ENCODE assay signal across 26 cellular contexts in the genomic region with DNA sequence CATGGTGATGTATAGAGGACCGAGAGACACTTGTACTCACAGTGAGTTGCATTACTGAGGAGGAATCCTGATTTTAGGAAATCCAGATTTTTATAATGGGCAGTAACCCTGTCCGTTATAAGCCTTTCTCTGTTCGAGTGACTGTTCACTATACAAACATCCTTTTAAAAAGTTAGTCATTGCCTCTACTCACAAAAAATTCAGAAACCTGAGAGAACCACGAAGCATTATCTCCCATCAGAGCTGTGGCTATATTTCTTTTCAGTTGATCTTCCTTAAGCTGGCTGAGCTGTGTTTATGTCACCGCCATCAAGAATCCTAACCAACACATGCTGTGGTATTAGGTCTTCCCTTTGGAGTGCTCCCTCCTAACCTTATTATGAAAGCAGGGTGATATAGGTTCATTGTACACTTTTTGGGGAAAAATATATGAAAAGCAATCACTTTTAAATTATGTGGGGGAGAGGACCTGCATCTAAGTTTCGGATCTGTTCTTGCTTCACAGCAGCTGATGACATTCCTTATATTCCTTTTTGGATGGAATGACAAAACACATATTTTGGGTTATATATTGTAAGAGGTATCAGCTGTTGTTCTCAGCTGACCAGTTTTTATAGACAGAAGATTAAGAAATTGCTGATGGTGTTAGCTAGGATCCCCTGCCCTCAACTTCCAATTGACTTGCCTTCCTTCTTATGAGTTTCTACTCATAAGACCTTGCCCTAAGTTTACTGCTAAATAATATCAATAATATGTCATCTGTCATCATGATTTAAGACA.
DNase-seq lines count a peak whose midpoint lies in the region; ATAC-seq and TF ChIP-seq lines count a peak whose summit lies in the region.
"Had no signal": no experiment of that assay in that cellular context is flagged by ENCODE, and none has a peak within 500 bp of the region (broad histone marks: within the 10 kb centered on the region; RNA-seq: fewer than 3 reads in every experiment).

No MANE protein-coding gene starts in this region.

- H3K27me3 Mint-ChIP-seq in nephron (ENCODE audit: low read depth), result peaks cover 5% of the 10 kb centered on the region

- H3K4me3 ChIP-seq in BJ (ENCODE audit: low read depth, low read length) (no peak overlapping the region), sigmoid colon (no peak overlapping the region)
- H3K4me3 ChIP-seq: BLaER1 treated with 17β-estradiol and CSF1 and Interleukin-3, amounts not matched to agents 10 nM and 100 nM; GM12878; PC-9; SJCRH30 had no signal

- peaks cover 52% of the 10 kb centered on the region for H3K4me1 Mint-ChIP-seq in nephron

- H3K27me3 ChIP-seq in BJ (ENCODE audit: control insufficient read depth, insufficient read depth, low read length) (no peaks in the 10 kb centered on the region), sigmoid colon (no peaks in the 10 kb centered on the region)
- H3K27me3 ChIP-seq: BLaER1 treated with 17β-estradiol and CSF1 and Interleukin-3, amounts not matched to agents 10 nM and 100 nM; SJCRH30 had no signal

- ATAC-seq in HG03095 (IDR thresholded peaks at IDR 0.05; ENCODE audit: unreplicated experiment) (no peak), left lobe of liver (no peak)
- ATAC-seq: GM12878, Right ventricle myocardium inferior, SK-N-SH treated with all-trans-retinoic acid at 6 μM for 48 hours had no signal

- no peaks in the 10 kb centered on the region for H3K36me3 ChIP-seq in BJ (ENCODE audit: control insufficient read depth, insufficient read depth, low read length)
- no peaks in the 10 kb centered on the region for H3K36me3 ChIP-seq in sigmoid colon
- H3K36me3 ChIP-seq: BLaER1 treated with 17β-estradiol and CSF1 and Interleukin-3, amounts not matched to agents 10 nM and 100 nM; SJCRH30 had no signal

- 89 to 91% methylated on average over 6 of the region's 6 CpGs for WGBS in sigmoid colon, 2 donors

- POLR2A ChIA-PET in BJ (lab: Charles Lee), result no interaction called here

- CTCF ChIA-PET in BJ (lab: Yijun Ruan, JAX), result interaction anchor here (0.7 to 1.8 kb wide), 2 partner anchors 11 to 341 kb away, joined by 3 to 7 read pairs; no protein-coding TSS in a partner anchor

- H3K4me1 ChIP-seq in sigmoid colon, result peaks cover 0 to 10% (median 6%) of the 10 kb centered on the region in 4 donors
- H3K4me1 ChIP-seq: BLaER1 treated with 17β-estradiol and CSF1 and Interleukin-3, amounts not matched to agents 10 nM and 100 nM had no signal

- DNase-seq in BJ (ENCODE audit: low read depth) (peak; percentile 27), HT1080 (ENCODE audit: low read depth) (peak; percentile 20), amniotic epithelial cell (ENCODE audit: low read depth) (peak; percentile 4), sigmoid colon (no peak), left lobe of liver (ENCODE audit: low spot score) (no peak), NCI-H187 treated with DMSO at 0.1 percent for 48 hours (lab: John Stamatoyannopoulos, UW) (no peak)
- DNase-seq: 8988T; ACHN; CD4-positive, alpha-beta T cell; GDM1; MV-4-11; NCI-H1105 treated with DMSO at 0.1 percent for 48 hours; NCI-H146; NCI-H2029 treated with DMSO at 0.1 percent for 48 hours; NCI-H446 treated with DMSO at 0.1 percent for 48 hours; NCI-H526; NCI-H82; NK-92 treated with Interleukin-12 subunit alpha and Interleukin-12 subunit beta, amount 100 ng/mL, for 24 hours; PC-9 had no signal

- peak overlapping the region in 2 of 3 experiments; percentile 4 to 21 for H3K27ac Mint-ChIP-seq in nephron
- H3K27ac Mint-ChIP-seq: CD4-positive, alpha-beta T cell had no signal

- no peak overlapping the region for H3K27ac ChIP-seq in sigmoid colon
- H3K27ac ChIP-seq: BLaER1 treated with 17β-estradiol and CSF1 and Interleukin-3, amounts not matched to agents 10 nM and 100 nM; PC-9; SJCRH30 had no signal

- no peak for TF ChIP-seq POLR2A in sigmoid colon (IDR thresholded peaks at IDR 0.05)

- no peaks in the 10 kb centered on the region for H3K9me3 ChIP-seq in sigmoid colon
- H3K9me3 ChIP-seq: BLaER1 treated with 17β-estradiol and CSF1 and Interleukin-3, amounts not matched to agents 10 nM and 100 nM; SJCRH30 had no signal

- TF ChIP-seq CTCF in BJ (IDR thresholded peaks at IDR 0.05; ENCODE audit: insufficient read depth, low read depth, low read length) (no peak), nephron (IDR thresholded peaks at IDR 0.05; ENCODE audit: unreplicated experiment in 3 of 3) (no peak), sigmoid colon (IDR thresholded peaks at IDR 0.05) (no peak)

- no peaks in the 10 kb centered on the region for H3K9me3 Mint-ChIP-seq in nephron
- H3K9me3 Mint-ChIP-seq: CD4-positive, alpha-beta T cell had no signal

- H3K4me3 Mint-ChIP-seq in nephron, result no peak overlapping the region
- H3K4me3 Mint-ChIP-seq: CD4-positive, alpha-beta T cell had no signal

- no peak for TF ChIP-seq EP300 in sigmoid colon (IDR thresholded peaks at IDR 0.05)

- H3K36me3 Mint-ChIP-seq in nephron (ENCODE audit: low read depth), result no peaks in the 10 kb centered on the region

- intact Hi-C loops in sigmoid colon (cut with DNase I), result no loop called here

Comparison
In these comparisons a context has a peak if more than half of its experiments do, and no peak if none do; other contexts are left out.
1. DNase-seq: peak in BJ (single experiment), HT1080 (single experiment) and amniotic epithelial cell (single experiment); none in sigmoid colon (single experiment), left lobe of liver (single experiment) and NCI-H187 treated with DMSO at 0.1 percent for 48 hours (single experiment).